Comparison of ENCODE assay signal across 2 cellular contexts in genomic region chr1:21401726-21402346, GRCh38.
A peak's percentile ranks its signal among the peaks of the same experiment; 100 is the strongest.
TF ChIP-seq lines count a peak whose summit lies in the region.

No MANE protein-coding gene starts in this region.

TF ChIP-seq in A549, 52 proteins besides CTCF, POLR2A, EP300 and RAD21:
- TF ChIP-seq ZC3H11A (IDR thresholded peaks at IDR 0.05), result peak; percentile 73

TF ChIP-seq in HCT116, 20 proteins besides CTCF, POLR2A, EP300 and RAD21:
- peak; percentile 29; the same call in 1 of the 2 replicates for TF ChIP-seq JUND (IDR thresholded peaks at IDR 0.05)
- TF ChIP-seq FOSL1 (IDR thresholded peaks at IDR 0.05; ENCODE audit: low read depth), result peak; percentile 43; the same call in 1 of the 2 replicates
